In genomic region chr22:32695451-32695891, GRCh38 we compare ENCODE assay signal across 12 cellular contexts.
DNase-seq lines count a peak whose midpoint lies in the region; ATAC-seq, FAIRE-seq and TF ChIP-seq lines count a peak whose summit lies in the region.
"Had no signal": no experiment of that assay in that cellular context is flagged by ENCODE, and none has a peak within 500 bp of the region (broad histone marks: within the 10 kb centered on the region; RNA-seq: fewer than 3 reads in every experiment).

No MANE protein-coding gene starts in this region.

- peak; percentile 78 for FAIRE-seq in H54 (lab: Jason Lieb, UNC)

- no peaks in the 10 kb centered on the region for H3K9me3 ChIP-seq in RWPE2 (ENCODE audit: severe bottlenecking)

- no peaks in the 10 kb centered on the region for H3K36me3 ChIP-seq in RWPE2 (ENCODE audit: low read depth)

- DNase-seq in H54 (ENCODE audit: insufficient read length, low spot score) (peak; percentile 40), RWPE2 (ENCODE audit: low spot score) (no peak), fibroblast of pulmonary artery (ENCODE audit: low read depth) (peak; percentile 54), smooth muscle cell of the brain vasculature (ENCODE audit: low read depth, low spot score) (peak; percentile 62), SKM-1 (lab: John Stamatoyannopoulos, UW; ENCODE audit: unreplicated experiment) (no peak)
- DNase-seq: head of caudate nucleus; NCI-H524 treated with DMSO at 0.1 percent for 48 hours; stimulated activated CD4-positive, alpha-beta T cell treated with anti-CD3 and anti-CD28 coated beads, Interleukin-2, amount 100 ng/mL, for 48 hours; stimulated activated naive CD8-positive, alpha-beta T cell treated with anti-CD3 and anti-CD28 coated beads, Interleukin-15, amount 100 ng/mL, for 72 hours had no signal

- H3K27me3 ChIP-seq in RWPE2 (ENCODE audit: insufficient read depth, poor library complexity, severe bottlenecking): no peaks in the 10 kb centered on the region

- TF ChIP-seq POLR2A in H54 (IDR thresholded peaks at IDR 0.05; ENCODE audit: low read depth, low read length): no peak

- no peak for TF ChIP-seq CTCF in RWPE2 (IDR thresholded peaks at IDR 0.05; ENCODE audit: poor library complexity, severe bottlenecking)
- TF ChIP-seq CTCF in fibroblast of pulmonary artery (IDR thresholded peaks at IDR 0.05; ENCODE audit: low read length, missing control alignments): no peak

- H3K4me3 ChIP-seq in RWPE2 (ENCODE audit: severe bottlenecking) (no peak overlapping the region), fibroblast of pulmonary artery (replicated peaks; ENCODE audit: low read depth, low read length) (no peak overlapping the region)
- H3K4me3 ChIP-seq: SK-N-MC had no signal

- H3K27ac ChIP-seq in RWPE2 (ENCODE audit: poor library complexity, severe bottlenecking): peak overlapping the region; percentile 50
- H3K27ac ChIP-seq: SK-N-MC had no signal

- ATAC-seq in RWPE2 (ENCODE audit: low read depth) (peak; percentile 94), HG02759 (IDR thresholded peaks at IDR 0.05; ENCODE audit: unreplicated experiment) (no peak), HG02852 (IDR thresholded peaks at IDR 0.05; ENCODE audit: unreplicated experiment) (no peak)
- ATAC-seq: stimulated activated naive CD8-positive, alpha-beta T cell treated with anti-CD3 and anti-CD28 coated beads, Interleukin-15, amount 100 ng/mL, for 72 hours had no signal

- H3K4me1 ChIP-seq in RWPE2 (ENCODE audit: insufficient read depth, poor library complexity, severe bottlenecking): peaks cover 46% of the 10 kb centered on the region

Comparison
In these comparisons a context has a peak if more than half of its experiments do, and no peak if none do; other contexts are left out.
1. DNase-seq: peak in H54 (single experiment), fibroblast of pulmonary artery (single experiment) and smooth muscle cell of the brain vasculature (single experiment); none in RWPE2 (single experiment) and SKM-1 (single experiment).